ENCODE assay signal across 29 cellular contexts in the genomic region with DNA sequence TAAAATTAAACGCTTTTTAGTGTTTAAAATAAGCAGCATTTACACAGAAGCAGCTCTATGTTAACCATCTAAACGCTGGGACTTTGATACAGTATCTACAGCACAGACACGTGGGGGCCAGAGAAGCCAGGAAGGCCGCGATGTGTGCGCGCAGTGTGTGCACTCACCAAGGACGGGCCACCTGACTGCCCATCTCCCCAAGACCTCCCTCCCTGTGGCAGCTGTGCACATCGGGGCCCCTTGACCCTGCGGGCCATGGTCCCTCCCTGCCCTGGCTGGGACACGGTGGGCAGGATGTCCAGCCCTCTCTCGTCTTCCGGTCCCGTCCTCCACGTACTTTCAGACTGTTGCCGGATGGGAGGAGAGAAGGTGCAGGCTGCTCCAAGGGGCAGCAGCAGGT. TPM values are rescaled to one million over a fixed set of nuclear protein-coding genes. Genes with fewer than 3 reads are reported as not detected.
"Had no signal": no experiment of that assay in that cellular context is flagged by ENCODE, and none has a peak within 500 bp of the region (broad histone marks: within the 10 kb centered on the region; RNA-seq: fewer than 3 reads in every experiment).

No MANE protein-coding gene starts in this region.

- H3K27me3 ChIP-seq: brain microvascular endothelial cell, gastroesophageal sphincter, hepatocyte, vagina had no signal

- H3K4me2 ChIP-seq: hepatocyte had no signal

- DNase-seq: activated CD4-positive, alpha-beta T cell treated with anti-CD3 and anti-CD28 coated beads for 48 hours; activated CD4-positive, alpha-beta T cell treated with anti-CD3 and anti-CD28 coated beads, Interleukin-2, amount 50 U/mL, for 48 hours; activated CD8-positive, alpha-beta memory T cell treated with anti-CD3 and anti-CD28 coated beads for 24 hours; activated gamma-delta T cell; activated naive CD4-positive, alpha-beta T cell treated with anti-CD3 and anti-CD28 coated beads, Interleukin-2, amount 10 ng/mL, durations not matched to agents 7 days and 5 days; activated naive CD8-positive, alpha-beta T cell treated with anti-CD3 and anti-CD28 coated beads, Interleukin-2, amount 10 ng/mL, durations not matched to agents 7 days and 5 days; activated T-cell treated with anti-CD3 and anti-CD28 coated beads, Interleukin-2, amount 50 U/mL, for 1 hour; brain microvascular endothelial cell; caudate nucleus; cortex of kidney; effector memory CD8-positive, alpha-beta T cell; left ventricle myocardium inferior; mucosa of descending colon; posterior cingulate gyrus; stimulated activated CD4-positive, alpha-beta T cell treated with anti-CD3 and anti-CD28 coated beads, Interleukin-12 subunit alpha, Interleukin-12 subunit beta, amount 100 ng/mL, for 4 hours; stimulated activated CD4-positive, alpha-beta T cell treated with anti-CD3 and anti-CD28 coated beads, Interleukin-4, amount 100 ng/mL, for 24 hours; stimulated activated naive CD8-positive, alpha-beta T cell treated with anti-CD3 and anti-CD28 coated beads, Interleukin-15, amount 100 ng/mL, for 72 hours; T-helper 9 cell; WERI-Rb-1 had no signal

- H3K27ac ChIP-seq: brain microvascular endothelial cell, gastroesophageal sphincter, hepatocyte, left ventricle myocardium inferior, skin epidermis, vagina, WERI-Rb-1 had no signal

- H3K79me2 ChIP-seq: hepatocyte had no signal

- ATAC-seq: activated CD4-positive, CD25-positive, alpha-beta regulatory T cell treated with anti-CD3 and anti-CD28 coated beads, Interleukin-2, amount 50 U/mL, for 24 hours; effector memory CD8-positive, alpha-beta T cell; gastroesophageal sphincter; mucosa of descending colon; natural killer cell treated with Interleukin-12 subunit alpha and Interleukin-12 subunit beta and Interleukin-15 and Interleukin-18, amount 100 ng/mL, for 72 hours; stimulated activated memory B cell treated with anti-CD40 and anti-IgM and Interleukin-4, amounts not matched to agents 10 μg/mL and 1 μg/mL and 100 μg/mL, for 72 hours; stimulated activated naive CD8-positive, alpha-beta T cell treated with anti-CD3 and anti-CD28 coated beads, Interleukin-15, amount 100 ng/mL, for 72 hours had no signal

- H2AFZ ChIP-seq: hepatocyte had no signal

- H3K9me3 ChIP-seq: gastroesophageal sphincter, left ventricle myocardium inferior, mucosa of descending colon, vagina had no signal

- FAIRE-seq: astrocyte, TTC549 had no signal

- H3K4me3 ChIP-seq: gastroesophageal sphincter, hepatocyte, left ventricle myocardium inferior, lung, mucosa of descending colon, skin epidermis, vagina had no signal

RNA-seq across cellular contexts. Expression of gene MXRA8, which starts 23.1 kb away (rescaled TPM):
- total RNA-seq: natural killer cell treated with Interleukin-12 subunit alpha and Interleukin-12 subunit beta and Interleukin-15 and Interleukin-18, amount 100 ng/mL, for 72 hours had no signal
